1 cellular context compared by ENCODE assay signal in the genomic region with DNA sequence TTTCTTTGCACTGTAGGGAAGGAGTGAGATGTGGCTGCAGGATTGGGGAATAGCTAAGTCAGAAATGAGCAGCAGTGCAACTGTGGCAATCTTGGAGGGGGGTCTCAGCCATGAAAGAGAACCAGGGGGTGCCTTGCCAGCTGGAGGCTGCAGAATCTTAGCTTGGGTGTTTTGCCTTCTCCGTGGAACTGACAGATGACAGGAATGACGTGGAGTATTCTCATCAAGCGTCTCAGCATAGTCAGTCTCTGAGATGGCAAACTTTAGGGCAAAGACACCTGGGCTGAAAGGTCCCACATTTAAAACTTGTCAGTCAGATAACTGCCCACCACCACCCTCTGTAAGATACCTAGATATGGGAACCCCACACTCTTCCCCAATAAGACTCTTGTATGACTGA.
TF ChIP-seq lines count a peak whose summit lies in the region.

No MANE protein-coding gene starts in this region.

TF ChIP-seq in HepG2, 621 proteins besides CTCF, POLR2A, EP300 and RAD21:
- TF ChIP-seq, protein P1, sequence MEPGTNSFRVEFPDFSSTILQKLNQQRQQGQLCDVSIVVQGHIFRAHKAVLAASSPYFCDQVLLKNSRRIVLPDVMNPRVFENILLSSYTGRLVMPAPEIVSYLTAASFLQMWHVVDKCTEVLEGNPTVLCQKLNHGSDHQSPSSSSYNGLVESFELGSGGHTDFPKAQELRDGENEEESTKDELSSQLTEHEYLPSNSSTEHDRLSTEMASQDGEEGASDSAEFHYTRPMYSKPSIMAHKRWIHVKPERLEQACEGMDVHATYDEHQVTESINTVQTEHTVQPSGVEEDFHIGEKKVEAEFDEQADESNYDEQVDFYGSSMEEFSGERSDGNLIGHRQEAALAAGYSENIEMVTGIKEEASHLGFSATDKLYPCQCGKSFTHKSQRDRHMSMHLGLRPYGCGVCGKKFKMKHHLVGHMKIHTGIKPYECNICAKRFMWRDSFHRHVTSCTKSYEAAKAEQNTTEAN (CRISPR knock-in tag; conservative IDR thresholded peaks at IDR 0.05) = no peak
- TF ChIP-seq CREB1 (IDR thresholded peaks at IDR 0.05) = peak; percentile 65
- no peak for TF ChIP-seq CREB1 (CRISPR knock-in tag; IDR thresholded peaks at IDR 0.05)
